1 cellular context compared by ENCODE assay signal in the genomic region with DNA sequence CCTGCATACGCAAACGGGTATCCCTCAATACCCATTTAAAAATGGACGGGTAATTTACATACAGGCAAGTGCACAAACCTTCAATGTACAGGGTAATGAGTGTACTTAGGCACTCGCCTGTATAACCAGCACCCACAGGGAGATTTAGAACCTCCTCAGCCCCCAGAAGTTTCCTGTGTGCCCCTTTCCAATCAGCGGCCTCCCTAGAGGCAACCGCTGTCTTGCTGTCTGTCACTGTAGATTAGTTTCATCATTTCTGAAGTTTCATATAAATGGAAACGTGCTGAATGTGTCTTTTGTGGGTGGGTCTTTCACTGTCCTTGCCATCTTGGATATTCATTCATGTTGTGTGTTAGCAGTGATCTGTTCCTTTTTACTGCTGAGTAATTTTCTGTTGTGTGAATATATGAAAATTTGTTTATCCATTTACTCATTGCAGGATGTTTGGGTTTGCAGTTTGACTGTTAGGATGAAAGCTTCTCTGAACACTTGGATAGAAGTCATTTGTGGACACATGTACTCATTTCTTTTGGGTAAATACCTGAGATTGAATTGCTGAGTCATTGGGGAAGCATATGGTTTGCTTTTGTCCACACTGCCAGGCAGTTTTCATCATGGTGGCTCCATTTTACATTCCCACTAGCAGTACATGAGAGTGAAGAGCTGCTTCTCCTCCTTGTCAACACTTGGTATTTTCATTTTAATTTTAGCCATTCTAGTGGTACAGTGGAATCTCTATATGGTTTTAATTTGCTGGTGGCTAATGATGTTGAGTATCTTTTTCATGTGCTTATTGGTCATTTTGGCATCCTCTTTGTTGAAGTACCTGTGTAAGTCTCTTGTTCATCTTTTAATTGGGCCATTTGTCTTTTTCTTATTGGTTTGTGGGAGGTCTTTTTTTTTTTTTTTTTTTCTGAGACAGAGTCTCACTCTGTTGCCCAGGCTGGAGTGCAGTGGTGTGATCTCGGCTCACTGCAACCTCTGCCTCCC.
TF ChIP-seq lines count a peak whose summit lies in the region.

No MANE protein-coding gene starts in this region.

TF ChIP-seq in K562, 482 proteins besides CTCF, POLR2A, EP300 and RAD21 (continued from another document and continues in another):
- TF ChIP-seq, protein P1, sequence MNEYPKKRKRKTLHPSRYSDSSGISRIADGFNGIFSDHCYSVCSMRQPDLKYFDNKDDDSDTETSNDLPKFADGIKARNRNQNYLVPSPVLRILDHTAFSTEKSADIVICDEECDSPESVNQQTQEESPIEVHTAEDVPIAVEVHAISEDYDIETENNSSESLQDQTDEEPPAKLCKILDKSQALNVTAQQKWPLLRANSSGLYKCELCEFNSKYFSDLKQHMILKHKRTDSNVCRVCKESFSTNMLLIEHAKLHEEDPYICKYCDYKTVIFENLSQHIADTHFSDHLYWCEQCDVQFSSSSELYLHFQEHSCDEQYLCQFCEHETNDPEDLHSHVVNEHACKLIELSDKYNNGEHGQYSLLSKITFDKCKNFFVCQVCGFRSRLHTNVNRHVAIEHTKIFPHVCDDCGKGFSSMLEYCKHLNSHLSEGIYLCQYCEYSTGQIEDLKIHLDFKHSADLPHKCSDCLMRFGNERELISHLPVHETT (CRISPR knock-in tag; conservative IDR thresholded peaks at IDR 0.05 in 1 of 2, IDR thresholded peaks at IDR 0.05 in 1 of 2) = peak in 1 of 2 experiments; percentile 73; a peak in 2 of 4 replicates
- TF ChIP-seq, protein P2, sequence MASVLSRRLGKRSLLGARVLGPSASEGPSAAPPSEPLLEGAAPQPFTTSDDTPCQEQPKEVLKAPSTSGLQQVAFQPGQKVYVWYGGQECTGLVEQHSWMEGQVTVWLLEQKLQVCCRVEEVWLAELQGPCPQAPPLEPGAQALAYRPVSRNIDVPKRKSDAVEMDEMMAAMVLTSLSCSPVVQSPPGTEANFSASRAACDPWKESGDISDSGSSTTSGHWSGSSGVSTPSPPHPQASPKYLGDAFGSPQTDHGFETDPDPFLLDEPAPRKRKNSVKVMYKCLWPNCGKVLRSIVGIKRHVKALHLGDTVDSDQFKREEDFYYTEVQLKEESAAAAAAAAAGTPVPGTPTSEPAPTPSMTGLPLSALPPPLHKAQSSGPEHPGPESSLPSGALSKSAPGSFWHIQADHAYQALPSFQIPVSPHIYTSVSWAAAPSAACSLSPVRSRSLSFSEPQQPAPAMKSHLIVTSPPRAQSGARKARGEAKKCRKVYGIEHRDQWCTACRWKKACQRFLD (CRISPR knock-in tag; IDR thresholded peaks at IDR 0.05) = peak; percentile 20; the same call in 1 of the 2 replicates
- no peak for TF ChIP-seq RBBP5 (IDR thresholded peaks at IDR 0.05; ENCODE audit: borderline replicate concordance, insufficient read depth, low read length, poor library complexity, severe bottlenecking)
- no peak for TF ChIP-seq NR2C2 (CRISPR knock-in tag; IDR thresholded peaks at IDR 0.05)
- no peak; the same call in 1 of the 2 replicates for TF ChIP-seq NR2C2 (tag; IDR thresholded peaks at IDR 0.05)
- no peak for TF ChIP-seq RBM34 (IDR thresholded peaks at IDR 0.05; ENCODE audit: borderline replicate concordance, insufficient read depth, low read length)
- TF ChIP-seq DACH1 (IDR thresholded peaks at IDR 0.05; ENCODE audit: partially characterized antibody) = no peak
- no peak for TF ChIP-seq ZNF23 (CRISPR knock-in tag; IDR thresholded peaks at IDR 0.05)
- TF ChIP-seq ESRRA (IDR thresholded peaks at IDR 0.05; ENCODE audit: borderline replicate concordance, low read depth) = no peak
- TF ChIP-seq MECOM (CRISPR knock-in tag; IDR thresholded peaks at IDR 0.05) = no peak
- peak; percentile 20; the same call in 1 of the 2 replicates for TF ChIP-seq DPF2 (IDR thresholded peaks at IDR 0.05)
- TF ChIP-seq KDM5B (IDR thresholded peaks at IDR 0.05; ENCODE audit: insufficient replicate concordance, low read depth, low read length) = no peak
- no peak for TF ChIP-seq ZNF24 (IDR thresholded peaks at IDR 0.05)
- TF ChIP-seq THRAP3 (IDR thresholded peaks at IDR 0.05; ENCODE audit: borderline replicate concordance) = no peak
- peak; percentile 8; the same call in 1 of the 2 replicates for TF ChIP-seq PHF8 (IDR thresholded peaks at IDR 0.05; ENCODE audit: borderline replicate concordance, low read length)
- peak; percentile 33 to 34; a peak in 1 of 4 replicates for TF ChIP-seq FOXK2 (conservative IDR thresholded peaks at IDR 0.05 in 1 of 2, IDR thresholded peaks at IDR 0.05 in 1 of 2; ENCODE audit: low read depth in 2 of 2)
- no peak for TF ChIP-seq FOXM1 (IDR thresholded peaks at IDR 0.05; ENCODE audit: low read depth)
- no peak for TF ChIP-seq FOXM1 (CRISPR knock-in tag; IDR thresholded peaks at IDR 0.05; ENCODE audit: low read depth)
- no peak for TF ChIP-seq NCOA1 (IDR thresholded peaks at IDR 0.05; ENCODE audit: low read depth)
- TF ChIP-seq XRCC4 (IDR thresholded peaks at IDR 0.05; ENCODE audit: extremely low read depth, insufficient read depth, insufficient read length) = no peak
- no peak for TF ChIP-seq ZNF184 (CRISPR knock-in tag; IDR thresholded peaks at IDR 0.05)
- no peak for TF ChIP-seq ZNF507 (tag; conservative IDR thresholded peaks at IDR 0.05)
- TF ChIP-seq HIVEP1 (CRISPR knock-in tag; IDR thresholded peaks at IDR 0.05) = no peak
- TF ChIP-seq CXXC5 (CRISPR knock-in tag; IDR thresholded peaks at IDR 0.05) = 0 out of 2 replicates have a peak, but pooled peaks have one; percentile 32
- TF ChIP-seq, protein P3, sequence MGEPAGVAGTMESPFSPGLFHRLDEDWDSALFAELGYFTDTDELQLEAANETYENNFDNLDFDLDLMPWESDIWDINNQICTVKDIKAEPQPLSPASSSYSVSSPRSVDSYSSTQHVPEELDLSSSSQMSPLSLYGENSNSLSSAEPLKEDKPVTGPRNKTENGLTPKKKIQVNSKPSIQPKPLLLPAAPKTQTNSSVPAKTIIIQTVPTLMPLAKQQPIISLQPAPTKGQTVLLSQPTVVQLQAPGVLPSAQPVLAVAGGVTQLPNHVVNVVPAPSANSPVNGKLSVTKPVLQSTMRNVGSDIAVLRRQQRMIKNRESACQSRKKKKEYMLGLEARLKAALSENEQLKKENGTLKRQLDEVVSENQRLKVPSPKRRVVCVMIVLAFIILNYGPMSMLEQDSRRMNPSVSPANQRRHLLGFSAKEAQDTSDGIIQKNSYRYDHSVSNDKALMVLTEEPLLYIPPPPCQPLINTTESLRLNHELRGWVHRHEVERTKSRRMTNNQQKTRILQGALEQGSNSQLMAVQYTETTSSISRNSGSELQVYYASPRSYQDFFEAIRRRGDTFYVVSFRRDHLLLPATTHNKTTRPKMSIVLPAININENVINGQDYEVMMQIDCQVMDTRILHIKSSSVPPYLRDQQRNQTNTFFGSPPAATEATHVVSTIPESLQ (CRISPR knock-in tag; IDR thresholded peaks at IDR 0.05) = no peak
- TF ChIP-seq ZNF699 (CRISPR knock-in tag; IDR thresholded peaks at IDR 0.05; ENCODE audit: insufficient replicate concordance) = no peak
- no peak for TF ChIP-seq MCM7 (IDR thresholded peaks at IDR 0.05)
- TF ChIP-seq, protein P4, sequence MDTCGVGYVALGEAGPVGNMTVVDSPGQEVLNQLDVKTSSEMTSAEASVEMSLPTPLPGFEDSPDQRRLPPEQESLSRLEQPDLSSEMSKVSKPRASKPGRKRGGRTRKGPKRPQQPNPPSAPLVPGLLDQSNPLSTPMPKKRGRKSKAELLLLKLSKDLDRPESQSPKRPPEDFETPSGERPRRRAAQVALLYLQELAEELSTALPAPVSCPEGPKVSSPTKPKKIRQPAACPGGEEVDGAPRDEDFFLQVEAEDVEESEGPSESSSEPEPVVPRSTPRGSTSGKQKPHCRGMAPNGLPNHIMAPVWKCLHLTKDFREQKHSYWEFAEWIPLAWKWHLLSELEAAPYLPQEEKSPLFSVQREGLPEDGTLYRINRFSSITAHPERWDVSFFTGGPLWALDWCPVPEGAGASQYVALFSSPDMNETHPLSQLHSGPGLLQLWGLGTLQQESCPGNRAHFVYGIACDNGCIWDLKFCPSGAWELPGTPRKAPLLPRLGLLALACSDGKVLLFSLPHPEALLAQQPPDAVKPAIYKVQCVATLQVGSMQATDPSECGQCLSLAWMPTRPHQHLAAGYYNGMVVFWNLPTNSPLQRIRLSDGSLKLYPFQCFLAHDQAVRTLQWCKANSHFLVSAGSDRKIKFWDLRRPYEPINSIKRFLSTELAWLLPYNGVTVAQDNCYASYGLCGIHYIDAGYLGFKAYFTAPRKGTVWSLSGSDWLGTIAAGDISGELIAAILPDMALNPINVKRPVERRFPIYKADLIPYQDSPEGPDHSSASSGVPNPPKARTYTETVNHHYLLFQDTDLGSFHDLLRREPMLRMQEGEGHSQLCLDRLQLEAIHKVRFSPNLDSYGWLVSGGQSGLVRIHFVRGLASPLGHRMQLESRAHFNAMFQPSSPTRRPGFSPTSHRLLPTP (IDR thresholded peaks at IDR 0.05; ENCODE audit: borderline replicate concordance, extremely low read depth, insufficient read length) = no peak
- TF ChIP-seq TGIF2 (CRISPR knock-in tag; IDR thresholded peaks at IDR 0.05) = no peak
- TF ChIP-seq ZC3H11A (IDR thresholded peaks at IDR 0.05; ENCODE audit: low read depth, low read length) = no peak
- TF ChIP-seq, protein P5, sequence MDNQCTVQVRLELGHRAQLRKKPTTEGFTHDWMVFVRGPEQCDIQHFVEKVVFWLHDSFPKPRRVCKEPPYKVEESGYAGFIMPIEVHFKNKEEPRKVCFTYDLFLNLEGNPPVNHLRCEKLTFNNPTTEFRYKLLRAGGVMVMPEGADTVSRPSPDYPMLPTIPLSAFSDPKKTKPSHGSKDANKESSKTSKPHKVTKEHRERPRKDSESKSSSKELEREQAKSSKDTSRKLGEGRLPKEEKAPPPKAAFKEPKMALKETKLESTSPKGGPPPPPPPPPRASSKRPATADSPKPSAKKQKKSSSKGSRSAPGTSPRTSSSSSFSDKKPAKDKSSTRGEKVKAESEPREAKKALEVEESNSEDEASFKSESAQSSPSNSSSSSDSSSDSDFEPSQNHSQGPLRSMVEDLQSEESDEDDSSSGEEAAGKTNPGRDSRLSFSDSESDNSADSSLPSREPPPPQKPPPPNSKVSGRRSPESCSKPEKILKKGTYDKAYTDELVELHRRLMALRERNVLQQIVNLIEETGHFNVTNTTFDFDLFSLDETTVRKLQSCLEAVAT (IDR thresholded peaks at IDR 0.05) = no peak
- TF ChIP-seq HNRNPUL1 (IDR thresholded peaks at IDR 0.05; ENCODE audit: low read length) = no peak
- TF ChIP-seq, protein P6, sequence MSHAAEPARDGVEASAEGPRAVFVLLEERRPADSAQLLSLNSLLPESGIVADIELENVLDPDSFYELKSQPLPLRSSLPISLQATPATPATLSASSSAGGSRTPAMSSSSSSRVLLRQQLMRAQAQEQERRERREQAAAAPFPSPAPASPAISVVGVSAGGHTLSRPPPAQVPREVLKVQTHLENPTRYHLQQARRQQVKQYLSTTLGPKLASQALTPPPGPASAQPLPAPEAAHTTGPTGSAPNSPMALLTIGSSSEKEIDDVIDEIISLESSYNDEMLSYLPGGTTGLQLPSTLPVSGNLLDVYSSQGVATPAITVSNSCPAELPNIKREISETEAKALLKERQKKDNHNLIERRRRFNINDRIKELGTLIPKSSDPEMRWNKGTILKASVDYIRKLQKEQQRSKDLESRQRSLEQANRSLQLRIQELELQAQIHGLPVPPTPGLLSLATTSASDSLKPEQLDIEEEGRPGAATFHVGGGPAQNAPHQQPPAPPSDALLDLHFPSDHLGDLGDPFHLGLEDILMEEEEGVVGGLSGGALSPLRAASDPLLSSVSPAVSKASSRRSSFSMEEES (CRISPR knock-in tag; IDR thresholded peaks at IDR 0.05) = no peak
- no peak for TF ChIP-seq PURB (CRISPR knock-in tag; IDR thresholded peaks at IDR 0.05; ENCODE audit: low read depth)
- TF ChIP-seq, protein P7, sequence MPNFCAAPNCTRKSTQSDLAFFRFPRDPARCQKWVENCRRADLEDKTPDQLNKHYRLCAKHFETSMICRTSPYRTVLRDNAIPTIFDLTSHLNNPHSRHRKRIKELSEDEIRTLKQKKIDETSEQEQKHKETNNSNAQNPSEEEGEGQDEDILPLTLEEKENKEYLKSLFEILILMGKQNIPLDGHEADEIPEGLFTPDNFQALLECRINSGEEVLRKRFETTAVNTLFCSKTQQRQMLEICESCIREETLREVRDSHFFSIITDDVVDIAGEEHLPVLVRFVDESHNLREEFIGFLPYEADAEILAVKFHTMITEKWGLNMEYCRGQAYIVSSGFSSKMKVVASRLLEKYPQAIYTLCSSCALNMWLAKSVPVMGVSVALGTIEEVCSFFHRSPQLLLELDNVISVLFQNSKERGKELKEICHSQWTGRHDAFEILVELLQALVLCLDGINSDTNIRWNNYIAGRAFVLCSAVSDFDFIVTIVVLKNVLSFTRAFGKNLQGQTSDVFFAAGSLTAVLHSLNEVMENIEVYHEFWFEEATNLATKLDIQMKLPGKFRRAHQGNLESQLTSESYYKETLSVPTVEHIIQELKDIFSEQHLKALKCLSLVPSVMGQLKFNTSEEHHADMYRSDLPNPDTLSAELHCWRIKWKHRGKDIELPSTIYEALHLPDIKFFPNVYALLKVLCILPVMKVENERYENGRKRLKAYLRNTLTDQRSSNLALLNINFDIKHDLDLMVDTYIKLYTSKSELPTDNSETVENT (CRISPR knock-in tag; IDR thresholded peaks at IDR 0.05) = no peak
- no peak for TF ChIP-seq HNRNPL (IDR thresholded peaks at IDR 0.05; ENCODE audit: low read depth, low read length)
- TF ChIP-seq SMARCA5 (IDR thresholded peaks at IDR 0.05) = peak; percentile 78; the same call in 1 of the 2 replicates
- TF ChIP-seq HEY1 (CRISPR knock-in tag; IDR thresholded peaks at IDR 0.05; ENCODE audit: borderline replicate concordance) = no peak
- no peak for TF ChIP-seq ZNF263 (CRISPR knock-in tag; IDR thresholded peaks at IDR 0.05; ENCODE audit: borderline replicate concordance)
- no peak for TF ChIP-seq ZNF77 (CRISPR knock-in tag; IDR thresholded peaks at IDR 0.05)
- TF ChIP-seq, protein P8, sequence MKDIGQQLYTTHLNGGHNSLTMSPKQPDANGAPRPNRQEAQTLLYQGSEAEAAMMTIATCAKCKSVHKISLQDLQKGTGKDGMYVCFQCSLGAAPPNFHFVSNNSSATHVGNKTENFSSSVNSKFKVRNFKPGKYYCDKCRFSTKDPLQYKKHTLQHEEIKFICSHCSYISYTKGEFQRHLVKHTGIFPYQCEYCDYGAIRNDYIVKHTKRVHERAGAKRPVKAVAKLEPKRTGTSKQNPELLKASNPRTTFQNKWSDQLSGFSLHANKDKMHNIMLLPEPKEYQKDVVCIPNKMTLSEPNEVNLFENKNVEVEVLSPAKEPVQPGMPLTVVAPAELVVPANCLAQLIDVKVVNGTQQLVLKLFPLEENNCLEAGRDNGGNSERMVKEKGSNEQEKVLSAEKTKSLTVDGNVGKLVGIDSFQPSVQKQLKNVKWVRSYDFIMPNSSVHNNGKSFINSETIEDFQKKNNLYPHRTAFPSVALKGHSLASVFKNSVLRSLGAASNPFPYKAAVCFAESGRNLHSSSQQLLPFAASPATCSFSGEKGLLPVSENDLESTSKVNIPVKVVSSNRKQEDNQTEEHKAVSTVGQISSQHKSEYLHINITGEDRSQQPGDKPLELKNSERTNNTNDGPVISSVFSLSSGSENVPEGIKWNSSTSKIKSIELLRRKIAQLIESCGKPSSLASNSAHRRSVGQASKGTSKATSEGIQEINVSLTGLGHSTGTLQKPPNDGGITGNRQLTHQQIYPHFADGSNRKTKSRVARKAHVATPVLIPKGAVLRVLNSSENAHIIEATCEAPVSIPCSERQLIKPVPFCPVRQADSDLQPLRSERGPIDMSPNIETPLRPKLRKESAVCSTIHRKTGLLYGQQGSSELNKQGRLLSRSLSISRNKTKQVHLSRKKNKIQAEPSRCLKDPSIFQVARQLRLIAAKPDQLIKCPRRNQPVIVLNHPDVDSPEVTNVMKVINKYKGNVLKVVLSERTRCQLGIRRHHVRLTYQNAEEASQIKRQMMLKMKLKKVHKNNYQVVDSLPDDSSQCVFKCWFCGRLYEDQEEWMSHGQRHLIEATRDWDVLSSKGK (CRISPR knock-in tag; IDR thresholded peaks at IDR 0.05) = no peak
- no peak for TF ChIP-seq RFX1 (IDR thresholded peaks at IDR 0.05)
- no peak for TF ChIP-seq RFX5 (IDR thresholded peaks at IDR 0.05; ENCODE audit: low read depth, low read length)
